In the genomic region with DNA sequence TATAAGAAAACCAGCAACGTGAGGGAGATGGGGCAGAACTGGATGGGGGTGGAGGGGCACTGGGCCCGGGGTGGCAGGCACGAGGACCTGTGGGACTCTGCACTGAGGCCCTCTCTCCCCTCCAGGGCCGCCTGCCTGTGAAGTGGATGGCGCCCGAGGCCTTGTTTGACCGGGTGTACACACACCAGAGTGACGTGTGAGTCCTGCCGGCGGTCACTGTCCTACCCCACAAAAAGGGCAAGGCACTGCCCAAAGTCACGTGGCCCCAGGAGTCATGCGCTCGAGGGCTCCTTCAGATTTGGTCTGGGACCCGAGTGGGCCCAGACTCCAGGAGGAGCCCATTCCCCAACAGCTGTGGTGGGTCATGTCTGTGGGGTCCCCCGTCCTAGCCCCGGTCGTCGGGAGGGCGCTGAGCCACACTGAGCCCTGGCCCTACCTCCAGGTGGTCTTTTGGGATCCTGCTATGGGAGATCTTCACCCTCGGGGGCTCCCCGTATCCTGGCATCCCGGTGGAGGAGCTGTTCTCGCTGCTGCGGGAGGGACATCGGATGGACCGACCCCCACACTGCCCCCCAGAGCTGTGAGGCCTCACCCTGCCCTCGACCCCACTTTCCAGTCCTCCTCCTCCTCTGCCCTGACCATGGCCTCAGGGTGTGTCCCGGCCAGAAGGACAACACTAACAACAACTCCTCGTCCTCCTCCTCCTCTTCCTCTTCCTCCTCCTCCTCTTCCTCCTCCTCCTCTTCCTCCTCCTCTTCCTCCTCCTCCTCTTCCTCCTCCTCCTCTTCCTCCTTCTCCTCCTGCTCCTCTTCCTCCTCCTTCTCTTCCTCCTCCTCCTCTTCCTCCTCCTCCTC, we compare ENCODE assay signal across 31 cellular contexts. TPM values are rescaled to one million over a fixed set of nuclear protein-coding genes. Genes with fewer than 3 reads are reported as not detected.
DNase-seq lines count a peak whose midpoint lies in the region; ATAC-seq, FAIRE-seq and TF ChIP-seq lines count a peak whose summit lies in the region.
"Had no signal": no experiment of that assay in that cellular context is flagged by ENCODE, and none has a peak within 500 bp of the region (broad histone marks: within the 10 kb centered on the region; RNA-seq: fewer than 3 reads in every experiment).

No MANE protein-coding gene starts in this region.

- in situ Hi-C loops in HepG2 (cut with HindIII; ENCODE audit: extremely low pct_ligation_motif_present, low pct_unique_long_range_greater_than_20kb), result no loop called here

- intact Hi-C loops in HepG2 (cut with micrococcal nuclease; ENCODE audit: unreplicated experiment), result no loop called here
- intact Hi-C loops in tibial artery (cut with DNase I; ENCODE audit: low total_unique reads), result no loop called here

- no peak overlapping the region for H3K4me3 ChIP-seq in HepG2 (replicated peaks in 1 of 3; ENCODE audit: insufficient read depth in 1 of 3, low read depth in 2 of 3, low read length in 3 of 3)
- H3K4me3 ChIP-seq in tibial artery, result no peak overlapping the region
- H3K4me3 ChIP-seq: pancreas, SK-N-MC, tibial nerve had no signal

- no peak for TF ChIP-seq RAD21 in HepG2 (CRISPR knock-in tag; IDR thresholded peaks at IDR 0.05)

- peaks cover 14% of the 10 kb centered on the region for H3K27me3 Mint-ChIP-seq in stimulated activated naive CD8-positive, alpha-beta T cell treated with anti-CD3 and anti-CD28 coated beads, Interleukin-15, amount 100 ng/mL, for 72 hours
- H3K27me3 Mint-ChIP-seq in progenitor cell of endocrine pancreas, result no peaks in the 10 kb centered on the region
- H3K27me3 Mint-ChIP-seq in activated T-cell treated with anti-CD3 and anti-CD28 coated beads, Interleukin-2, amount 50 U/mL, for 24 hours, result no peaks in the 10 kb centered on the region
- H3K27me3 Mint-ChIP-seq: CD4-positive, alpha-beta T cell had no signal

- TF ChIP-seq CTCF in HepG2 (CRISPR knock-in tag; IDR thresholded peaks at IDR 0.05), result no peak
- no peak for TF ChIP-seq CTCF in progenitor cell of endocrine pancreas (IDR thresholded peaks at IDR 0.05; ENCODE audit: unreplicated experiment)
- TF ChIP-seq CTCF in tibial artery (IDR thresholded peaks at IDR 0.05), result no peak

- no peak overlapping the region for H3K4me3 Mint-ChIP-seq in stimulated activated naive CD8-positive, alpha-beta T cell treated with anti-CD3 and anti-CD28 coated beads, Interleukin-15, amount 100 ng/mL, for 72 hours
- no peak overlapping the region for H3K4me3 Mint-ChIP-seq in progenitor cell of endocrine pancreas (ENCODE audit: low read depth)
- no peak overlapping the region for H3K4me3 Mint-ChIP-seq in activated T-cell treated with anti-CD3 and anti-CD28 coated beads, Interleukin-2, amount 50 U/mL, for 24 hours
- H3K4me3 Mint-ChIP-seq: activated naive CD4-positive, alpha-beta T cell treated with anti-CD3 and anti-CD28 coated beads for 36 hours; CD4-positive, alpha-beta T cell; central memory CD8-positive, alpha-beta T cell; effector memory CD8-positive, alpha-beta T cell; HFFc6; T-helper 1 cell treated with Interleukin-12 subunit alpha and Interleukin-12 subunit beta and Interleukin-4 antibody, amounts not matched to agents 30 μg/mL and 1 μg/mL, for 36 hours had no signal

- no peaks in the 10 kb centered on the region for H3K9me3 Mint-ChIP-seq in stimulated activated naive CD8-positive, alpha-beta T cell treated with anti-CD3 and anti-CD28 coated beads, Interleukin-15, amount 100 ng/mL, for 72 hours
- H3K9me3 Mint-ChIP-seq in progenitor cell of endocrine pancreas (ENCODE audit: low read depth), result no peaks in the 10 kb centered on the region
- no peaks in the 10 kb centered on the region for H3K9me3 Mint-ChIP-seq in activated T-cell treated with anti-CD3 and anti-CD28 coated beads, Interleukin-2, amount 50 U/mL, for 24 hours
- H3K9me3 Mint-ChIP-seq: activated naive CD4-positive, alpha-beta T cell treated with anti-CD3 and anti-CD28 coated beads for 36 hours; CD4-positive, alpha-beta T cell; central memory CD8-positive, alpha-beta T cell; effector memory CD8-positive, alpha-beta T cell; HFFc6; T-helper 1 cell treated with Interleukin-12 subunit alpha and Interleukin-12 subunit beta and Interleukin-4 antibody, amounts not matched to agents 30 μg/mL and 1 μg/mL, for 36 hours had no signal

- H3K79me2 ChIP-seq in HepG2 (ENCODE audit: insufficient read depth, low read length), result peaks cover 6% of the 10 kb centered on the region

- no peak for TF ChIP-seq POLR2A in HepG2 (IDR thresholded peaks at IDR 0.05; ENCODE audit: insufficient read depth in 1 of 2, low read depth in 2 of 2, low read length in 2 of 2)

- peaks cover 100% of the 10 kb centered on the region for H3K4me1 ChIP-seq in HepG2 (ENCODE audit: insufficient read depth, low read length)
- peaks cover 0 to 4% (median 0%) of the 10 kb centered on the region in 4 donors for H3K4me1 ChIP-seq in tibial artery

- peak; percentile 31 for ATAC-seq in stimulated activated naive CD8-positive, alpha-beta T cell treated with anti-CD3 and anti-CD28 coated beads, Interleukin-15, amount 100 ng/mL, for 72 hours
- no peak for ATAC-seq in stimulated activated naive CD8-positive, alpha-beta T cell treated with anti-CD3 and anti-CD28 coated beads, Interleukin-15, Interleukin-2, amounts not matched to agents 100 U/mL and 50 U/mL, for 24 hours
- ATAC-seq in HepG2 (peak; percentile 2), GM18909 (IDR thresholded peaks at IDR 0.05; ENCODE audit: poor library complexity, unreplicated experiment) (no peak)
- ATAC-seq: effector memory CD8-positive, alpha-beta T cell; pancreas had no signal

- DNase-seq in stimulated activated naive CD8-positive, alpha-beta T cell treated with anti-CD3 and anti-CD28 coated beads, Interleukin-15, amount 100 ng/mL, for 72 hours, result no peak
- no peak for DNase-seq in stimulated activated naive CD8-positive, alpha-beta T cell treated with anti-CD3 and anti-CD28 coated beads, Interleukin-15, Interleukin-2, amounts not matched to agents 100 U/mL and 50 U/mL, for 24 hours
- DNase-seq in HepG2 (ENCODE audit: low spot score) (no peak), progenitor cell of endocrine pancreas (ENCODE audit: low spot score, unreplicated experiment) (no peak), tibial artery (no peak), NCI-H526 treated with DMSO at 0.1 percent for 48 hours (lab: John Stamatoyannopoulos, UW) (no peak)
- DNase-seq in activated T-cell treated with anti-CD3 and anti-CD28 coated beads, Interleukin-2, amount 50 U/mL, for 24 hours, result no peak
- DNase-seq: activated CD4-positive, alpha-beta T cell treated with anti-CD3 and anti-CD28 coated beads, Interleukin-2, amount 50 U/mL, for 4 hours; activated CD8-positive, alpha-beta memory T cell treated with anti-CD3 and anti-CD28 coated beads, Interleukin-2, amount 50 U/mL, for 4 hours; activated naive CD4-positive, alpha-beta T cell treated with anti-CD3 and anti-CD28 coated beads for 36 hours; AML-193; CD4-positive, alpha-beta T cell; effector memory CD8-positive, alpha-beta T cell; erythroblast; GOT3; HFFc6; islet precursor cell; NCI-H1048; NCI-H1694; NCI-H446 treated with DMSO at 0.1 percent for 48 hours; pancreas; stimulated activated CD8-positive, alpha-beta memory T cell treated with anti-CD3 and anti-CD28 coated beads, Interleukin-4, amount 100 ng/mL, for 48 hours had no signal

- POLR2A ChIA-PET in HepG2 (lab: Yijun Ruan, JAX), result interaction anchor here (0.7 to 6.0 kb wide), 2 partner anchors 9 kb away, joined by 4 to 231 read pairs; a partner anchor contains a TSS

- no peak for TF ChIP-seq EP300 in HepG2 (IDR thresholded peaks at IDR 0.05; ENCODE audit: low read depth in 2 of 2, low read length in 2 of 2)
- TF ChIP-seq EP300 in HepG2 (CRISPR knock-in tag; IDR thresholded peaks at IDR 0.05; ENCODE audit: borderline replicate concordance), result no peak

- peaks cover 5% of the 10 kb centered on the region for H4K20me1 ChIP-seq in HepG2 (ENCODE audit: insufficient read depth, low read length)

- H3K27me3 ChIP-seq in HepG2 (ENCODE audit: control insufficient read depth in 1 of 2, insufficient read depth in 2 of 2, low read length in 2 of 2), result no peaks in the 10 kb centered on the region
- H3K27me3 ChIP-seq in tibial artery, result peaks cover 0 to 29% of the 10 kb centered on the region in 2 donors
- H3K27me3 ChIP-seq: pancreas, tibial nerve had no signal

- FAIRE-seq in HepG2 (lab: Jason Lieb, UNC), result no peak
- FAIRE-seq: A204.1, D721Med, pancreas, TTC549 had no signal

- no peak overlapping the region for H3K4me2 ChIP-seq in HepG2 (ENCODE audit: low read depth, low read length)

- 74% methylated on average over 5 of the region's 29 CpGs for WGBS in HepG2 (ENCODE audit: low lambda C conversion rate)

- no peak overlapping the region for H2AFZ ChIP-seq in HepG2 (ENCODE audit: low read length)

- H3K9me3 ChIP-seq in HepG2 (ENCODE audit: low read length) (no peaks in the 10 kb centered on the region), tibial artery (no peaks in the 10 kb centered on the region)
- H3K9me3 ChIP-seq: pancreas, tibial nerve had no signal

- H3K27ac ChIP-seq in HepG2 (ENCODE audit: extremely low read length, insufficient read depth, low read length) (peak overlapping the region; percentile 67), tibial artery (no peak overlapping the region)
- H3K27ac ChIP-seq: RWPE1, SK-N-MC, tibial nerve had no signal

- H3K27ac Mint-ChIP-seq in stimulated activated naive CD8-positive, alpha-beta T cell treated with anti-CD3 and anti-CD28 coated beads, Interleukin-15, amount 100 ng/mL, for 72 hours, result no peak overlapping the region
- H3K27ac Mint-ChIP-seq in progenitor cell of endocrine pancreas, result peak overlapping the region; percentile 52
- no peak overlapping the region for H3K27ac Mint-ChIP-seq in activated T-cell treated with anti-CD3 and anti-CD28 coated beads, Interleukin-2, amount 50 U/mL, for 24 hours
- H3K27ac Mint-ChIP-seq: activated naive CD4-positive, alpha-beta T cell treated with anti-CD3 and anti-CD28 coated beads for 36 hours; CD4-positive, alpha-beta T cell; HFFc6; T-helper 1 cell treated with Interleukin-12 subunit alpha and Interleukin-12 subunit beta and Interleukin-4 antibody, amounts not matched to agents 30 μg/mL and 1 μg/mL, for 36 hours had no signal

- peaks cover 21 to 41% of the 10 kb centered on the region in 2 experiments for H3K36me3 ChIP-seq in HepG2 (replicated peaks in 1 of 2; ENCODE audit: control insufficient read depth in 1 of 2, insufficient read depth in 2 of 2, low read length in 2 of 2)
- no peaks in the 10 kb centered on the region for H3K36me3 ChIP-seq in tibial artery
- H3K36me3 ChIP-seq: tibial nerve had no signal

- H3K36me3 Mint-ChIP-seq in progenitor cell of endocrine pancreas (ENCODE audit: insufficient read depth), result peaks cover 13% of the 10 kb centered on the region
- no peaks in the 10 kb centered on the region for H3K36me3 Mint-ChIP-seq in activated T-cell treated with anti-CD3 and anti-CD28 coated beads, Interleukin-2, amount 50 U/mL, for 24 hours (ENCODE audit: low read depth)

- no TSS peak for BruUV-seq in HepG2 (replicated peaks; lab: Mats Ljungman, UMichigan)

- no peak overlapping the region for H3K9ac ChIP-seq in HepG2 (ENCODE audit: insufficient read depth, low read depth, low read length)

- CTCF ChIA-PET in HepG2 (lab: Yijun Ruan, JAX; ENCODE audit: low intra/inter-chr PET ratio, low total read pairs), result no interaction called here

- no peaks in the 10 kb centered on the region for H3K4me1 Mint-ChIP-seq in stimulated activated naive CD8-positive, alpha-beta T cell treated with anti-CD3 and anti-CD28 coated beads, Interleukin-15, amount 100 ng/mL, for 72 hours
- peaks cover 8% of the 10 kb centered on the region for H3K4me1 Mint-ChIP-seq in progenitor cell of endocrine pancreas (ENCODE audit: low read depth)
- no peaks in the 10 kb centered on the region for H3K4me1 Mint-ChIP-seq in activated T-cell treated with anti-CD3 and anti-CD28 coated beads, Interleukin-2, amount 50 U/mL, for 24 hours (ENCODE audit: low read depth)
- H3K4me1 Mint-ChIP-seq: central memory CD8-positive, alpha-beta T cell had no signal

RNA-seq across cellular contexts. Expression of a gene that starts 9.7 kb away (rescaled TPM):
- 109 and 219 TPM in 2 replicates for total RNA-seq in HepG2 (2016; rRNA removed; fragmentation: Illumina TruSeq; extraction: Trizol)
- 52.3 and 56.4 TPM in 2 replicates for total RNA-seq in HepG2 (2016; cell fraction: cytosol; rRNA removed; fragmentation: Illumina TruSeq; extraction: Trizol; ENCODE audit: low read depth)
- 90.0 and 222 TPM in 2 replicates for total RNA-seq in HepG2 (2016; cell fraction: insoluble cytoplasmic fraction; rRNA removed; fragmentation: Illumina TruSeq; extraction: Trizol)
- total RNA-seq in HepG2 (2016; cell fraction: membrane; rRNA removed; fragmentation: Illumina TruSeq; extraction: Trizol), result 106 and 116 TPM in 2 replicates
- 196 and 244 TPM in 2 replicates for total RNA-seq in HepG2 (2016; cell fraction: nucleus; rRNA removed; fragmentation: Illumina TruSeq; extraction: Trizol)
- polyA plus RNA-seq in HepG2 (2011; rRNA removed), result 129 and 188 TPM in 2 replicates
- 134 and 208 TPM in 2 replicates for polyA plus RNA-seq in HepG2 (2011; cell fraction: cytosol; rRNA removed)
- polyA plus RNA-seq in HepG2 (2011; cell fraction: nucleus; rRNA removed), result 419 and 525 TPM in 2 replicates
- 133 and 146 TPM in 2 replicates for polyA plus RNA-seq in HepG2 (2012)
- 42.6 and 44.6 TPM in 2 replicates for polyA plus RNA-seq in HepG2 (2016; cell fraction: cytosol; fragmentation: Illumina TruSeq; extraction: Trizol; ENCODE audit: low read depth)
- polyA plus RNA-seq in HepG2 (2016; cell fraction: insoluble cytoplasmic fraction; fragmentation: Illumina TruSeq; extraction: Trizol; ENCODE audit: low read depth), result 85.7 and 113 TPM in 2 replicates
- 86.4 and 98.3 TPM in 2 replicates for polyA plus RNA-seq in HepG2 (2016; cell fraction: membrane; fragmentation: Illumina TruSeq; extraction: Trizol; ENCODE audit: low read depth)
- polyA plus RNA-seq in HepG2 (2016; cell fraction: nucleus; fragmentation: Illumina TruSeq; extraction: Trizol; ENCODE audit: insufficient read depth, low read depth), result 453 and 457 TPM in 2 replicates
- polyA minus RNA-seq in HepG2 (2011; rRNA and poly(A)+ RNA removed; ENCODE audit: low replicate concordance), result 8.0 and 375 TPM in 2 replicates
- 121 and 152 TPM in 2 replicates for polyA minus RNA-seq in HepG2 (2011; cell fraction: cytosol; rRNA and poly(A)+ RNA removed)
- polyA minus RNA-seq in HepG2 (2011; cell fraction: nucleus; rRNA and poly(A)+ RNA removed), result 148 and 160 TPM in 2 replicates
- 244 and 258 TPM in 2 replicates for total RNA-seq in progenitor cell of endocrine pancreas

RNA-seq across cellular contexts. Expression of a gene that starts 37.2 kb away (rescaled TPM):
- total RNA-seq in HepG2 (2016; rRNA removed; fragmentation: Illumina TruSeq; extraction: Trizol) (0.09 and 0.18 TPM in 2 replicates), progenitor cell of endocrine pancreas (168 and 178 TPM in 2 replicates)
- under 0.01 TPM in 1 of 2 replicates, not detected in the other for total RNA-seq in HepG2 (2016; cell fraction: cytosol; rRNA removed; fragmentation: Illumina TruSeq; extraction: Trizol; ENCODE audit: low read depth)
- total RNA-seq in HepG2 (2016; cell fraction: insoluble cytoplasmic fraction; rRNA removed; fragmentation: Illumina TruSeq; extraction: Trizol), result 0.04 and 0.09 TPM in 2 replicates
- total RNA-seq in HepG2 (2016; cell fraction: membrane; rRNA removed; fragmentation: Illumina TruSeq; extraction: Trizol), result 0.10 and 0.12 TPM in 2 replicates
- total RNA-seq in HepG2 (2016; cell fraction: nucleus; rRNA removed; fragmentation: Illumina TruSeq; extraction: Trizol), result 0.16 and 0.19 TPM in 2 replicates
- polyA plus RNA-seq in HepG2 (2011; rRNA removed), result 0.01 and 0.05 TPM in 2 replicates
- polyA plus RNA-seq in HepG2 (2011; cell fraction: cytosol; rRNA removed), result under 0.01 and 0.01 TPM in 2 replicates
- polyA plus RNA-seq in HepG2 (2011; cell fraction: nucleus; rRNA removed), result 0.06 and 0.09 TPM in 2 replicates
- 0.01 TPM in 1 of 2 replicates, not detected in the other for polyA plus RNA-seq in HepG2 (2012)
- polyA plus RNA-seq in HepG2 (2016; cell fraction: cytosol; fragmentation: Illumina TruSeq; extraction: Trizol; ENCODE audit: low read depth), result not detected in 2 replicates
- not detected in 2 replicates for polyA plus RNA-seq in HepG2 (2016; cell fraction: insoluble cytoplasmic fraction; fragmentation: Illumina TruSeq; extraction: Trizol; ENCODE audit: low read depth)
- polyA plus RNA-seq in HepG2 (2016; cell fraction: membrane; fragmentation: Illumina TruSeq; extraction: Trizol; ENCODE audit: low read depth), result not detected in 2 replicates
- 0.07 and 0.29 TPM in 2 replicates for polyA plus RNA-seq in HepG2 (2016; cell fraction: nucleus; fragmentation: Illumina TruSeq; extraction: Trizol; ENCODE audit: insufficient read depth, low read depth)
- polyA minus RNA-seq in HepG2 (2011; rRNA and poly(A)+ RNA removed; ENCODE audit: low replicate concordance), result 0.12 and 50.5 TPM in 2 replicates
- 0.10 and 0.26 TPM in 2 replicates for polyA minus RNA-seq in HepG2 (2011; cell fraction: cytosol; rRNA and poly(A)+ RNA removed)
- 0.12 and 0.52 TPM in 2 replicates for polyA minus RNA-seq in HepG2 (2011; cell fraction: nucleus; rRNA and poly(A)+ RNA removed)

Comparison
In these comparisons a context has a peak if more than half of its experiments do, and no peak if none do; other contexts are left out.
1. ATAC-seq: peak in stimulated activated naive CD8-positive, alpha-beta T cell treated with anti-CD3 and anti-CD28 coated beads, Interleukin-15, amount 100 ng/mL, for 72 hours (single experiment) and HepG2 (single experiment); none in stimulated activated naive CD8-positive, alpha-beta T cell treated with anti-CD3 and anti-CD28 coated beads, Interleukin-15, Interleukin-2, amounts not matched to agents 100 U/mL and 50 U/mL, for 24 hours (single experiment) and GM18909 (single experiment).
2. RNA of a gene that starts 37.2 kb away (total RNA-seq): 168 to 178 TPM in progenitor cell of endocrine pancreas; under 0.01 to 0.19 TPM in HepG2; every median in the first group is over 100 times any median in the second.